ENCODE assay signal across 8 cellular contexts in the genomic region with DNA sequence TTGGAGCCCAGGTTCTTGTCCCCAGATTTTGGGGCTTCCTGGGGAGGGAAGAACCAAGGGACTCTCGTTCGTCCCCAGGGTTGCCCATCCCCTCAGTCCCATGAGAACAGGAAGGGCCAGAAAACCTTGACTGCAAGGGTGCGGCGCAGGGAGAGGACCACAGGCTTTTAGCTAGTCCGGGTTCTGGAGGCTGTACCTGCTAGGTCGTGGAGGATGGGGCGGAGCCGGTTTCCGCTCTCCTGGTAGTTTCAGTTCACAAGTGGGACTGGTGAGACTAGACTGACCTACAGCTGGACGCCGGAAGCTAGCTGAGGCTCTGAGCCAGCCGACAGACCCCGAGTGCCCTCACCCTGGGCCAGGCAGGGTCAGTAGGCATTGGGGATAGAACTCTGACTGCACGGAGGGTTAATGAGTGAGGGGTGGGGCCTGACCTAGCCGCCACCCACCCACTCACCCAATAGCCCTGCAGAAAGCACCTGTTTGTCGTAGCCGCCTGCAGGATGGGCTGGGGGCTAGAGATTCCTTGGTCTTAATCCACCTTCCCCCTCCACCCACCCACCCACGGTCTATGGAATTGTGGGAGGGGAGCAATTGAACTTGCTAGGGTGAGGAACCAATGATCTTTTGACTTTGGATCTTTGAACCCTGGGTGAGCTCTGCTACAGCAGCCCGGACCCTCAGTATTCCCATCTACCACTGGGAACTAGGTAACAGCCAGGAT. TPM values are rescaled to one million over a fixed set of nuclear protein-coding genes. Genes with fewer than 3 reads are reported as not detected.
DNase-seq lines count a peak whose midpoint lies in the region; ATAC-seq and TF ChIP-seq lines count a peak whose summit lies in the region.

No MANE protein-coding gene starts in this region.

- peak overlapping the region; percentile 94 for H3K4me3 ChIP-seq in colonic mucosa

- no peaks in the 10 kb centered on the region for H3K9me3 Mint-ChIP-seq in mesothelial cell of epicardium

- no peaks in the 10 kb centered on the region for H3K4me1 ChIP-seq in colonic mucosa

- intact Hi-C loops in colonic mucosa (cut with DNase I): no loop called here

- peak overlapping the region; percentile 99 for H3K27ac ChIP-seq in colonic mucosa

- H3K9ac ChIP-seq in colonic mucosa (ENCODE audit: low read depth in 2 of 2, low read length in 2 of 2): peak overlapping the region; percentile 92 to 98

- no peaks in the 10 kb centered on the region for H3K36me3 ChIP-seq in colonic mucosa

- no peaks in the 10 kb centered on the region for H3K27me3 ChIP-seq in colonic mucosa

- H3K4me1 Mint-ChIP-seq in mesothelial cell of epicardium: peaks cover 1% of the 10 kb centered on the region

- no peak for ATAC-seq in HG02588 (IDR thresholded peaks at IDR 0.05; ENCODE audit: unreplicated experiment)

- in situ Hi-C loops in SK-MEL-5 (cut with HindIII; ENCODE audit: low pct_unique_long_range_greater_than_20kb, low sequenced_read_pairs): no loop called here

- H3K9me3 ChIP-seq in colonic mucosa: no peaks in the 10 kb centered on the region

- peak overlapping the region; percentile 83 for H3K27ac Mint-ChIP-seq in mesothelial cell of epicardium

- H3K4me3 Mint-ChIP-seq in mesothelial cell of epicardium: peak overlapping the region; percentile 82

- no peaks in the 10 kb centered on the region for H3K27me3 Mint-ChIP-seq in mesothelial cell of epicardium (ENCODE audit: low read depth)

- DNase-seq in activated CD4-positive, alpha-beta T cell treated with anti-CD3 and anti-CD28 coated beads for 1 hour: peak; percentile 20
- no peak for DNase-seq in activated CD4-positive, alpha-beta T cell treated with anti-CD3 and anti-CD28 coated beads, Interleukin-2, amount 50 U/mL, for 4 hours
- DNase-seq in SK-MEL-5 (ENCODE audit: low read depth, low spot score) (peak; percentile 40), colonic mucosa (peak; percentile 83), mesothelial cell of epicardium (ENCODE audit: low spot score in 2 of 2, unreplicated experiment in 2 of 2) (peak in 1 of 2 experiments; percentile 55), ureter (ENCODE audit: low spot score) (peak; percentile 86), Kasumi-1 (lab: John Stamatoyannopoulos, UW) (no peak)

- H3K36me3 Mint-ChIP-seq in mesothelial cell of epicardium: no peaks in the 10 kb centered on the region

- TF ChIP-seq CTCF in colonic mucosa (IDR thresholded peaks at IDR 0.05) (no peak), mesothelial cell of epicardium (IDR thresholded peaks at IDR 0.05; ENCODE audit: unreplicated experiment) (no peak)

RNA-seq across cellular contexts. Expression of a gene that starts 1.5 kb away (rescaled TPM):
- total RNA-seq in SK-MEL-5 (2014; rRNA removed; shearing (Covaris generic)): 153 and 181 TPM in 2 replicates
- 215 and 262 TPM in 2 replicates for polyA plus RNA-seq in SK-MEL-5 (2015; cell fraction: cytosol; rRNA removed)
- 88.5 and 97.0 TPM in 2 replicates for polyA plus RNA-seq in SK-MEL-5 (2015; cell fraction: nucleus; rRNA removed)
- total RNA-seq in colonic mucosa: 10 to 100 TPM in 1 of 2 donors, 1 to 10 TPM in 1; 5.2 to 41.7 TPM
- 33.4 to 35.3 TPM (median 34.1 TPM) in 3 replicates for total RNA-seq in mesothelial cell of epicardium
- 27.0 TPM for total RNA-seq in ureter

RNA-seq across cellular contexts. Expression of a gene that starts 21.6 kb away (rescaled TPM):
- 20.8 and 21.5 TPM in 2 replicates for total RNA-seq in SK-MEL-5 (2014; rRNA removed; shearing (Covaris generic))
- 14.7 and 16.6 TPM in 2 replicates for polyA plus RNA-seq in SK-MEL-5 (2015; cell fraction: cytosol; rRNA removed)
- 530 and 622 TPM in 2 replicates for polyA plus RNA-seq in SK-MEL-5 (2015; cell fraction: nucleus; rRNA removed)
- 10 to 100 TPM; 24.1 to 38.5 TPM for total RNA-seq in colonic mucosa
- total RNA-seq in mesothelial cell of epicardium: 88.2 to 91.9 TPM (median 88.6 TPM) in 3 replicates
- 56.4 TPM for total RNA-seq in ureter

Comparison
In these comparisons a context has a peak if more than half of its experiments do, and no peak if none do; other contexts are left out.
1. DNase-seq: peak in activated CD4-positive, alpha-beta T cell treated with anti-CD3 and anti-CD28 coated beads for 1 hour (single experiment), SK-MEL-5 (single experiment), colonic mucosa (single experiment) and ureter (single experiment); none in activated CD4-positive, alpha-beta T cell treated with anti-CD3 and anti-CD28 coated beads, Interleukin-2, amount 50 U/mL, for 4 hours (0 of 2) and Kasumi-1 (0 of 2).